Comparison of ENCODE assay signal across 8 cellular contexts in the genomic region with DNA sequence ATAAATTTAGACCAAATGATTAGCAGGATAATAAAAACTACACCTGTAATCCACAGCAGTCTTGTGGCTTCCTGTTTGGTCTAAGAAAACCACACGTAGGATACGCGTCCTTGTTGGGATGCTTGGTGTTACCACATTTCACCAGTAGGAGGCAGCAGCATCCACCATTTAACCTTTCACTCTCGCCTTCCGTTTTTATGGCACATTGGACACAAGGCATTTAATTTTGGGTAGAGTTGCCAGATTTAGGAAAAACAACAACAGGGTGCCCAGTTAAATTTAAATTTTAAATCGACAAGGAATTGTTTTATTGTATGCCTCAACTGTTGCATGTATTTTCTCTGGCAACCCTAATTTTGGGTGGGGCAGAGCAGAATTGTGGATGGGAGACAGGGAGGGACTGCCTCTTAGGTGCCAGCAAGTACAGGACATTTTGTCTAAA.
A peak's percentile ranks its signal among the peaks of the same experiment; 100 is the strongest.
DNase-seq lines count a peak whose midpoint lies in the region; ATAC-seq lines count a peak whose summit lies in the region.

No MANE protein-coding gene starts in this region.

- H3K4me3 Mint-ChIP-seq in effector memory CD8-positive, alpha-beta T cell = no peak overlapping the region

- H2AFZ ChIP-seq in ACC112 (ENCODE audit: low read length, unreplicated experiment) = peak overlapping the region; percentile 64

- peaks cover 18 to 42% of the 10 kb centered on the region in 2 donors for H3K27me3 Mint-ChIP-seq in effector memory CD8-positive, alpha-beta T cell

- no peaks in the 10 kb centered on the region for H3K36me3 ChIP-seq in ACC112 (ENCODE audit: insufficient read depth, low read length)

- H3K27me3 ChIP-seq in ACC112 (ENCODE audit: insufficient read depth, low read length) = 0 out of 2 replicates have a peak, but pooled peaks cover under 1% of the 10 kb centered on the region

- no peaks in the 10 kb centered on the region for H3K36me3 Mint-ChIP-seq in effector memory CD8-positive, alpha-beta T cell (ENCODE audit: insufficient read depth)

- H3K27ac Mint-ChIP-seq in effector memory CD8-positive, alpha-beta T cell = no peak overlapping the region

- H3K9me3 Mint-ChIP-seq in effector memory CD8-positive, alpha-beta T cell = no peaks in the 10 kb centered on the region

- H3K4me1 ChIP-seq in ACC112 (ENCODE audit: control insufficient read depth, insufficient read depth, low read length, unreplicated experiment) = no peaks in the 10 kb centered on the region

- no peak overlapping the region for H3K27ac ChIP-seq in ACC112 (ENCODE audit: low read depth, low read length)

- H3K79me2 ChIP-seq in ACC112 (ENCODE audit: control insufficient read depth, insufficient read depth, low read length, unreplicated experiment) = no peaks in the 10 kb centered on the region

- ATAC-seq in GM18502 (IDR thresholded peaks at IDR 0.05; ENCODE audit: poor library complexity, unreplicated experiment) (peak; percentile 71), HG03457 (IDR thresholded peaks at IDR 0.05; ENCODE audit: unreplicated experiment) (peak; percentile 59)
- peak; percentile 68 for ATAC-seq in effector memory CD8-positive, alpha-beta T cell (replicated peaks)

- no peak overlapping the region for H3K4me3 ChIP-seq in ACC112 (ENCODE audit: low read depth, low read length)

- peak; percentile 87 for DNase-seq in NCI-H774 (lab: John Stamatoyannopoulos, UW)
- DNase-seq in activated CD8-positive, alpha-beta memory T cell treated with anti-CD3 and anti-CD28 coated beads for 1 hour (ENCODE audit: extremely low read depth in 1 of 2, low read depth in 1 of 2) = peak; percentile 13 to 22
- peak; percentile 43 to 56 (median 44) for DNase-seq in effector memory CD8-positive, alpha-beta T cell
- DNase-seq in middle frontal gyrus (ENCODE audit: extremely low spot score, low spot score) = peak; percentile 57
- DNase-seq in stimulated activated CD8-positive, alpha-beta memory T cell treated with anti-CD3 and anti-CD28 coated beads, Interleukin-7, amount 100 ng/mL, for 1 hour (ENCODE audit: low read depth in 2 of 2) = peak; percentile 18 to 27

- peaks cover 4 to 6% of the 10 kb centered on the region in 2 donors for H3K4me1 Mint-ChIP-seq in effector memory CD8-positive, alpha-beta T cell (ENCODE audit: low read depth in 2 of 2)

Comparison
In these comparisons a context has a peak if more than half of its experiments do, and no peak if none do; other contexts are left out.
1. DNase-seq: peak in every context shown above with its lines; median percentile 87 in NCI-H774; 57 in middle frontal gyrus; 44 in effector memory CD8-positive, alpha-beta T cell; 22 in stimulated activated CD8-positive, alpha-beta memory T cell treated with anti-CD3 and anti-CD28 coated beads, Interleukin-7, amount 100 ng/mL, for 1 hour; 18 in activated CD8-positive, alpha-beta memory T cell treated with anti-CD3 and anti-CD28 coated beads for 1 hour.